ENCODE assay signal across 18 cellular contexts in genomic region chr2:127769587-127769986, GRCh38. TPM values are rescaled to one million over a fixed set of nuclear protein-coding genes. Genes with fewer than 3 reads are reported as not detected.
DNase-seq lines count a peak whose midpoint lies in the region; ATAC-seq and TF ChIP-seq lines count a peak whose summit lies in the region.
"Had no signal": no experiment of that assay in that cellular context is flagged by ENCODE, and none has a peak within 500 bp of the region (broad histone marks: within the 10 kb centered on the region; RNA-seq: fewer than 3 reads in every experiment).

No MANE protein-coding gene starts in this region.

- no peak overlapping the region for H2AK5ac ChIP-seq in trophoblast cell (ENCODE audit: low read length)

- no peaks in the 10 kb centered on the region for H3K27me3 Mint-ChIP-seq in CD4-positive, CD25-positive, alpha-beta regulatory T cell
- no peaks in the 10 kb centered on the region for H3K27me3 Mint-ChIP-seq in naive thymus-derived CD4-positive, alpha-beta T cell
- H3K27me3 Mint-ChIP-seq: stimulated activated naive CD8-positive, alpha-beta T cell treated with anti-CD3 and anti-CD28 coated beads, Interleukin-15, Interleukin-2, amounts not matched to agents 100 ng/mL and 50 ng/mL, for 24 hours had no signal

- no peak overlapping the region for H3K14ac ChIP-seq in trophoblast cell (ENCODE audit: low read length)

- H3K4ac ChIP-seq in trophoblast cell (ENCODE audit: low read depth, low read length): no peak overlapping the region

- intact Hi-C loops in naive thymus-derived CD4-positive, alpha-beta T cell (cut with micrococcal nuclease): no loop called here

- CTCF ChIA-PET in naive thymus-derived CD4-positive, alpha-beta T cell (lab: Charles Lee): no interaction called here

- POLR2A ChIA-PET in naive thymus-derived CD4-positive, alpha-beta T cell (lab: Charles Lee): no interaction called here

- no peak overlapping the region for H4K91ac ChIP-seq in trophoblast cell (ENCODE audit: low read depth, low read length)

- no peaks in the 10 kb centered on the region for H3K79me2 ChIP-seq in trophoblast cell (ENCODE audit: control insufficient read depth, insufficient read depth, low read length, poor library complexity)

- H3K27me3 ChIP-seq in CD4-positive, CD25-positive, alpha-beta regulatory T cell (ENCODE audit: control insufficient read depth, insufficient read depth, low read length): no peaks in the 10 kb centered on the region
- H3K27me3 ChIP-seq in RWPE2 (ENCODE audit: insufficient read depth, poor library complexity, severe bottlenecking) (no peaks in the 10 kb centered on the region), trophoblast cell (ENCODE audit: insufficient read depth, low read length) (no peaks in the 10 kb centered on the region)
- no peaks in the 10 kb centered on the region for H3K27me3 ChIP-seq in naive thymus-derived CD4-positive, alpha-beta T cell (ENCODE audit: control insufficient read depth in 2 of 2, insufficient read depth in 2 of 2, low read length in 2 of 2)
- H3K27me3 ChIP-seq: tibial artery had no signal

- H3K79me1 ChIP-seq in trophoblast cell (ENCODE audit: low read length): no peaks in the 10 kb centered on the region

- no peak overlapping the region for H3K23ac ChIP-seq in trophoblast cell (ENCODE audit: low read length)

- H3K27ac ChIP-seq in CD4-positive, CD25-positive, alpha-beta regulatory T cell (ENCODE audit: insufficient read depth, low read length, poor library complexity, severe bottlenecking): no peak overlapping the region
- peak overlapping the region; percentile 86 for H3K27ac ChIP-seq in RWPE2 (ENCODE audit: poor library complexity, severe bottlenecking)
- H3K27ac ChIP-seq in naive thymus-derived CD4-positive, alpha-beta T cell (ENCODE audit: low read depth, low read length): no peak overlapping the region
- no peak overlapping the region for H3K27ac ChIP-seq in trophoblast cell (ENCODE audit: low read depth, low read length)
- H3K27ac ChIP-seq: tibial artery had no signal

- no peak for TF ChIP-seq CTCF in RWPE2 (IDR thresholded peaks at IDR 0.05; ENCODE audit: poor library complexity, severe bottlenecking)

- peaks cover 10 to 25% (median 19%) of the 10 kb centered on the region in 4 donors for H3K4me1 Mint-ChIP-seq in CD4-positive, CD25-positive, alpha-beta regulatory T cell
- peaks cover 10 to 23% (median 14%) of the 10 kb centered on the region in 7 donors for H3K4me1 Mint-ChIP-seq in naive thymus-derived CD4-positive, alpha-beta T cell

- H3K9me3 Mint-ChIP-seq in CD4-positive, CD25-positive, alpha-beta regulatory T cell: no peaks in the 10 kb centered on the region
- H3K9me3 Mint-ChIP-seq in naive thymus-derived CD4-positive, alpha-beta T cell: no peaks in the 10 kb centered on the region
- H3K9me3 Mint-ChIP-seq: stimulated activated naive CD8-positive, alpha-beta T cell treated with anti-CD3 and anti-CD28 coated beads, Interleukin-15, Interleukin-2, amounts not matched to agents 100 ng/mL and 50 ng/mL, for 24 hours had no signal

- DNase-seq in CD4-positive, CD25-positive, alpha-beta regulatory T cell: no peak
- DNase-seq in RWPE2 (ENCODE audit: low spot score) (no peak), NCI-H2196 (lab: John Stamatoyannopoulos, UW; ENCODE audit: unreplicated experiment) (no peak), trophoblast cell (no peak), NCI-H128 (lab: John Stamatoyannopoulos, UW; ENCODE audit: unreplicated experiment) (no peak)
- DNase-seq in naive thymus-derived CD4-positive, alpha-beta T cell: no peak
- DNase-seq: activated CD4-positive, alpha-beta T cell treated with anti-CD3 and anti-CD28 coated beads, Interleukin-2, amount 50 U/mL, for 1 hour; activated naive CD4-positive, alpha-beta T cell treated with Interleukin-2 at 50 U/mL for 16 hours; COR-L47; DND-41; effector CD4-positive, alpha-beta T cell; NCI-H1436; SHP77; tibial artery had no signal

- H3K4me3 ChIP-seq in CD4-positive, CD25-positive, alpha-beta regulatory T cell (ENCODE audit: low read depth, low read length): no peak overlapping the region
- H3K4me3 ChIP-seq in RWPE2 (ENCODE audit: severe bottlenecking) (no peak overlapping the region), trophoblast cell (ENCODE audit: low read depth, low read length) (no peak overlapping the region)
- H3K4me3 ChIP-seq in naive thymus-derived CD4-positive, alpha-beta T cell (ENCODE audit: low read length): no peak overlapping the region
- H3K4me3 ChIP-seq: HAP-1, tibial artery had no signal

- H2AFZ ChIP-seq in trophoblast cell (ENCODE audit: insufficient read depth, low read length, poor library complexity): no peak overlapping the region

- no peak for ATAC-seq in CD4-positive, CD25-positive, alpha-beta regulatory T cell (ENCODE audit: low read depth in 2 of 2)
- ATAC-seq in GM18907 (IDR thresholded peaks at IDR 0.05; ENCODE audit: unreplicated experiment): peak; percentile 75
- no peak for ATAC-seq in RWPE2 (ENCODE audit: low read depth)
- no peak for ATAC-seq in naive thymus-derived CD4-positive, alpha-beta T cell
- no peak for ATAC-seq in GM21367 (IDR thresholded peaks at IDR 0.05; ENCODE audit: unreplicated experiment)

- H2BK120ac ChIP-seq in trophoblast cell (ENCODE audit: insufficient read depth, low read length, poor library complexity): no peak overlapping the region

- H4K8ac ChIP-seq in trophoblast cell (ENCODE audit: low read depth, low read length): no peak overlapping the region

- H2BK5ac ChIP-seq in trophoblast cell (ENCODE audit: low read depth, low read length, poor library complexity): no peak overlapping the region

- H3K4me2 ChIP-seq in trophoblast cell (ENCODE audit: low read length): no peak overlapping the region

- WGBS in trophoblast cell (ENCODE audit: extremely low coverage, insufficient coverage, insufficient read length): no CpG with 5 or more reads among the region's 2 CpGs

- no peak overlapping the region for H3K9ac ChIP-seq in trophoblast cell (ENCODE audit: low read length)

- no peaks in the 10 kb centered on the region for H3K4me1 ChIP-seq in CD4-positive, CD25-positive, alpha-beta regulatory T cell (ENCODE audit: control insufficient read depth, insufficient read depth, low read length, poor library complexity, severe bottlenecking)
- H3K4me1 ChIP-seq in RWPE2 (ENCODE audit: insufficient read depth, poor library complexity, severe bottlenecking) (peaks cover 28% of the 10 kb centered on the region), trophoblast cell (ENCODE audit: control insufficient read depth in 1 of 2, insufficient read depth in 2 of 2, low read length in 2 of 2) (no peaks in the 10 kb centered on the region)
- no peaks in the 10 kb centered on the region for H3K4me1 ChIP-seq in naive thymus-derived CD4-positive, alpha-beta T cell (ENCODE audit: control insufficient read depth in 2 of 2, insufficient read depth in 2 of 2, low read length in 2 of 2)

- H4K12ac ChIP-seq in trophoblast cell (ENCODE audit: low read depth, low read length): no peak overlapping the region

- peaks cover 33% of the 10 kb centered on the region for H3K36me3 Mint-ChIP-seq in CD4-positive, CD25-positive, alpha-beta regulatory T cell
- H3K36me3 Mint-ChIP-seq in naive thymus-derived CD4-positive, alpha-beta T cell: peaks cover 7 to 30% (median 19%) of the 10 kb centered on the region in 5 donors

- peak overlapping the region; percentile 2 to 78 (median 23) for H3K27ac Mint-ChIP-seq in CD4-positive, CD25-positive, alpha-beta regulatory T cell
- H3K27ac Mint-ChIP-seq in naive thymus-derived CD4-positive, alpha-beta T cell: peak overlapping the region in 5 of 9 donors; percentile 48 to 84 (median 52)
- H3K27ac Mint-ChIP-seq: stimulated activated naive CD8-positive, alpha-beta T cell treated with anti-CD3 and anti-CD28 coated beads, Interleukin-15, Interleukin-2, amounts not matched to agents 100 ng/mL and 50 ng/mL, for 24 hours had no signal

- H3K4me3 Mint-ChIP-seq in CD4-positive, CD25-positive, alpha-beta regulatory T cell: no peak overlapping the region
- H3K4me3 Mint-ChIP-seq in naive thymus-derived CD4-positive, alpha-beta T cell: peak overlapping the region in 1 of 10 donors; percentile 3
- H3K4me3 Mint-ChIP-seq: stimulated activated naive CD8-positive, alpha-beta T cell treated with anti-CD3 and anti-CD28 coated beads, Interleukin-15, Interleukin-2, amounts not matched to agents 100 ng/mL and 50 ng/mL, for 24 hours had no signal

- H3K36me3 ChIP-seq in CD4-positive, CD25-positive, alpha-beta regulatory T cell (ENCODE audit: control insufficient read depth, insufficient read depth, low read length): peaks cover 60% of the 10 kb centered on the region
- H3K36me3 ChIP-seq in RWPE2 (ENCODE audit: low read depth) (peaks cover 67% of the 10 kb centered on the region), trophoblast cell (ENCODE audit: control insufficient read depth in 1 of 2, insufficient read depth in 2 of 2, low read length in 2 of 2) (peaks cover 5% of the 10 kb centered on the region in 2 experiments)
- peaks cover 0 to 47% (median 19%) of the 10 kb centered on the region in 3 experiments for H3K36me3 ChIP-seq in naive thymus-derived CD4-positive, alpha-beta T cell (ENCODE audit: control insufficient read depth in 2 of 3, insufficient read depth in 3 of 3, low read length in 3 of 3)

- no peak overlapping the region for H3K18ac ChIP-seq in trophoblast cell (ENCODE audit: low read length)

- H2BK12ac ChIP-seq in trophoblast cell (ENCODE audit: low read length): no peak overlapping the region

- no peaks in the 10 kb centered on the region for H3K9me3 ChIP-seq in CD4-positive, CD25-positive, alpha-beta regulatory T cell (ENCODE audit: control insufficient read depth in 2 of 2, low read length in 2 of 2)
- H3K9me3 ChIP-seq in RWPE2 (ENCODE audit: severe bottlenecking): no peaks in the 10 kb centered on the region
- H3K9me3 ChIP-seq in naive thymus-derived CD4-positive, alpha-beta T cell (ENCODE audit: control insufficient read depth in 2 of 3, low read length in 3 of 3): no peaks in the 10 kb centered on the region
- no peaks in the 10 kb centered on the region for H3K9me3 ChIP-seq in trophoblast cell (ENCODE audit: insufficient read depth, low read depth, low read length)
- H3K9me3 ChIP-seq: HAP-1, tibial artery had no signal

RNA-seq across cellular contexts. Expression of gene WDR33, which starts 41.4 kb away (rescaled TPM):
- 71.4 TPM for total RNA-seq in CD4-positive, CD25-positive, alpha-beta regulatory T cell
- polyA plus RNA-seq in CD4-positive, CD25-positive, alpha-beta regulatory T cell: 10 to 100 TPM; 31.5 to 42.5 (median 34.0) TPM
- total RNA-seq in naive thymus-derived CD4-positive, alpha-beta T cell: 10 to 100 TPM; 62.6 to 98.7 (median 72.3) TPM
- polyA plus RNA-seq in naive thymus-derived CD4-positive, alpha-beta T cell: 10 to 100 TPM; 36.7 to 50.4 TPM
- 21.7 and 22.9 TPM in 2 replicates for polyA plus RNA-seq in trophoblast cell (2013)
